ENCODE assay signal across 17 cellular contexts in the genomic region with DNA sequence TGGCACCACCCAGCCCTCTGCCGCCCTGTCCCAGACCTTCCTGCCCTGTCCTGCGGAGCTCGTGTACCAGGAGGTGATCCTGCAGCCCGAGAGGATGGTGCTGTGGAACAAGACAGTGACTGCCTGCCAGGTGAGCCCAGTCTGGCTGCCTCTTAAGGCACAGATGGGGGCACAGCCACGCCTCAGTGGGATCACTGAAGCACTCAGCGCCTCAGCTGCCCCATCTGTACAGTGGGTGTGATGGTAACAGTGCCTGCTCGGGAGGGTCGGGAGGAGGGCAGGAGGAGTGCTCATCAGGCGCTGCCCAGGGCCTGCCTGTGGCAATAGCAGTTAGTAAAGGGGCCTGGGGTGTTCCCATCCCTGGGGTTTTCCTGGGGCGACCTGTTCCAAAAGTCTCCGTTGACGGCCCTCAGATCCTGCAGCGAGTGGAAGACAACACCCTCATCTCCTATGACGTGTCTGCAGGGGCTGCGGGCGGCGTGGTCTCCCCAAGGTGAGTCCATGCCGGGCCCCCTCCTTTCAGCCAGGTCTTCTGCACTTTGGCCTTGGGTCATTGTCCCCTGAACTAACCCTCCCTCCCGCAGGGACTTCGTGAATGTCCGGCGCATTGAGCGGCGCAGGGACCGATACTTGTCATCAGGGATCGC. TPM values are rescaled to one million over a fixed set of nuclear protein-coding genes. Genes with fewer than 3 reads are reported as not detected.
DNase-seq lines count a peak whose midpoint lies in the region; ATAC-seq and TF ChIP-seq lines count a peak whose summit lies in the region.
"Had no signal": no experiment of that assay in that cellular context is flagged by ENCODE, and none has a peak within 500 bp of the region (broad histone marks: within the 10 kb centered on the region; RNA-seq: fewer than 3 reads in every experiment).

No MANE protein-coding gene starts in this region.

- no peak overlapping the region for H3K9ac ChIP-seq in neural progenitor cell

- H3K27ac Mint-ChIP-seq in GM23338 (peak overlapping the region; percentile 52; the same call in 1 of the 2 replicates), neural progenitor cell (no peak overlapping the region)
- H3K27ac Mint-ChIP-seq in naive thymus-derived CD8-positive, alpha-beta T cell = peak overlapping the region; percentile 74 to 96 (median 93)
- no peak overlapping the region for H3K27ac Mint-ChIP-seq in activated CD8-positive, alpha-beta memory T cell treated with anti-CD3 and anti-CD28 coated beads, Interleukin-2, amount 10 ng/mL, durations not matched to agents 7 days and 5 days

- H2AFZ ChIP-seq in GM23338 = no peak overlapping the region
- no peak overlapping the region for H2AFZ ChIP-seq in neural progenitor cell (replicated peaks)

- no peak overlapping the region for H3K27ac ChIP-seq in GM23338 (ENCODE audit: low read depth)
- peak overlapping the region; percentile 83 for H3K27ac ChIP-seq in cingulate gyrus (ENCODE audit: low read depth, low read length)
- peak overlapping the region; percentile 24 to 69 for H3K27ac ChIP-seq in testis
- H3K27ac ChIP-seq in neural progenitor cell = no peak overlapping the region

- H3K4me1 Mint-ChIP-seq in GM23338 = peaks cover 43% of the 10 kb centered on the region
- H3K4me1 Mint-ChIP-seq in naive thymus-derived CD8-positive, alpha-beta T cell = peaks cover 20 to 65% (median 54%) of the 10 kb centered on the region in 4 donors
- peaks cover 14% of the 10 kb centered on the region for H3K4me1 Mint-ChIP-seq in neural progenitor cell
- no peaks in the 10 kb centered on the region for H3K4me1 Mint-ChIP-seq in activated CD8-positive, alpha-beta memory T cell treated with anti-CD3 and anti-CD28 coated beads, Interleukin-2, amount 10 ng/mL, durations not matched to agents 7 days and 5 days

- no peak for TF ChIP-seq POLR2A in testis (IDR thresholded peaks at IDR 0.05)

- no peaks in the 10 kb centered on the region for H3K79me2 ChIP-seq in GM23338 (replicated peaks; ENCODE audit: insufficient read depth)
- no peaks in the 10 kb centered on the region for H3K79me2 ChIP-seq in neural progenitor cell (ENCODE audit: low read depth)

- no peak overlapping the region for H3K4me2 ChIP-seq in GM23338
- H3K4me2 ChIP-seq in neural progenitor cell = no peak overlapping the region

- WGBS in testis, 2 donors = 78 to 96% methylated on average over 12 to 26 of the region's 26 CpGs

- H3K27me3 Mint-ChIP-seq in GM23338 (ENCODE audit: insufficient read depth, low read depth, poor library complexity) (peaks cover 8% of the 10 kb centered on the region), neural progenitor cell (ENCODE audit: insufficient read depth, low read depth) (peaks cover 2% of the 10 kb centered on the region)
- H3K27me3 Mint-ChIP-seq in naive thymus-derived CD8-positive, alpha-beta T cell = no peaks in the 10 kb centered on the region
- H3K27me3 Mint-ChIP-seq in activated CD8-positive, alpha-beta memory T cell treated with anti-CD3 and anti-CD28 coated beads, Interleukin-2, amount 10 ng/mL, durations not matched to agents 7 days and 5 days = no peaks in the 10 kb centered on the region

- POLR2A ChIA-PET in naive thymus-derived CD8-positive, alpha-beta T cell (lab: Charles Lee) = interaction anchor here (1.0 to 1.9 kb wide), 8 partner anchors 8 to 403 kb away, joined by 3 to 10 read pairs (median 4); a partner anchor contains a TSS

- intact Hi-C loops in testis (cut with DNase I; ENCODE audit: low total_unique reads) = no loop called here

- H3K4me3 Mint-ChIP-seq in GM23338 (no peak overlapping the region), neural progenitor cell (no peak overlapping the region)
- H3K4me3 Mint-ChIP-seq in naive thymus-derived CD8-positive, alpha-beta T cell = peak overlapping the region in 7 of 10 donors; percentile 30 to 81 (median 75)
- H3K4me3 Mint-ChIP-seq in activated CD8-positive, alpha-beta memory T cell treated with anti-CD3 and anti-CD28 coated beads, Interleukin-2, amount 10 ng/mL, durations not matched to agents 7 days and 5 days = no peak overlapping the region
- H3K4me3 Mint-ChIP-seq: activated naive CD4-positive, alpha-beta T cell treated with anti-CD3 and anti-CD28 coated beads for 36 hours had no signal

- CTCF ChIA-PET in activated CD8-positive, alpha-beta memory T cell treated with anti-CD3 and anti-CD28 coated beads, Interleukin-2, amount 10 ng/mL, durations not matched to agents 7 days and 5 days (lab: Charles Lee) = interaction anchor here (0.6 to 1.0 kb wide), 3 partner anchors 8 to 106 kb away, joined by 3 to 5 read pairs (median 3); a partner anchor contains a TSS

- H3K4me3 ChIP-seq in GM23338 (no peak overlapping the region), testis (no peak overlapping the region), neural progenitor cell (no peak overlapping the region)

- no peaks in the 10 kb centered on the region for H3K9me3 ChIP-seq in testis
- H3K9me3 ChIP-seq in neural progenitor cell (ENCODE audit: low read depth) = no peaks in the 10 kb centered on the region
- H3K9me3 ChIP-seq: Caco-2 had no signal

- ATAC-seq in GM23338 = no peak
- ATAC-seq in naive thymus-derived CD8-positive, alpha-beta T cell = no peak
- ATAC-seq in activated CD8-positive, alpha-beta memory T cell treated with anti-CD3 and anti-CD28 coated beads, Interleukin-2, amount 10 ng/mL, durations not matched to agents 7 days and 5 days = no peak

- H3F3A ChIP-seq in GM23338 (replicated peaks; ENCODE audit: low read depth) = peaks cover 3% of the 10 kb centered on the region
- peaks cover 9% of the 10 kb centered on the region for H3F3A ChIP-seq in neural progenitor cell (ENCODE audit: low read depth)

- TF ChIP-seq CTCF in GM23338 (conservative IDR thresholded peaks at IDR 0.05; ENCODE audit: low read depth in 2 of 2) (no peak), testis (IDR thresholded peaks at IDR 0.05) (no peak), neural progenitor cell (IDR thresholded peaks at IDR 0.05) (no peak)

- H3K27me3 ChIP-seq in GM23338 (ENCODE audit: insufficient read depth) (peaks cover under 1% of the 10 kb centered on the region; the same call in 1 of the 2 replicates), testis (no peaks in the 10 kb centered on the region), neural progenitor cell (peaks cover 8% of the 10 kb centered on the region)

- H3K9me2 ChIP-seq in GM23338 (ENCODE audit: insufficient read depth) = no peaks in the 10 kb centered on the region

- no peaks in the 10 kb centered on the region; the same call in 2 of the 3 replicates for H3K9me3 Mint-ChIP-seq in GM23338
- no peaks in the 10 kb centered on the region for H3K9me3 Mint-ChIP-seq in naive thymus-derived CD8-positive, alpha-beta T cell
- H3K9me3 Mint-ChIP-seq in neural progenitor cell = no peaks in the 10 kb centered on the region
- H3K9me3 Mint-ChIP-seq in activated CD8-positive, alpha-beta memory T cell treated with anti-CD3 and anti-CD28 coated beads, Interleukin-2, amount 10 ng/mL, durations not matched to agents 7 days and 5 days (ENCODE audit: low read depth) = no peaks in the 10 kb centered on the region
- H3K9me3 Mint-ChIP-seq: activated naive CD4-positive, alpha-beta T cell treated with anti-CD3 and anti-CD28 coated beads for 36 hours had no signal

- H3K36me3 Mint-ChIP-seq in GM23338 (ENCODE audit: low read depth) (peaks cover 16% of the 10 kb centered on the region; the same call in 2 of the 3 replicates), neural progenitor cell (peaks cover 6% of the 10 kb centered on the region)
- peaks cover 0 to 31% (median 9%) of the 10 kb centered on the region in 3 donors for H3K36me3 Mint-ChIP-seq in naive thymus-derived CD8-positive, alpha-beta T cell
- H3K36me3 Mint-ChIP-seq in activated CD8-positive, alpha-beta memory T cell treated with anti-CD3 and anti-CD28 coated beads, Interleukin-2, amount 10 ng/mL, durations not matched to agents 7 days and 5 days = peaks cover 1% of the 10 kb centered on the region

- no peaks in the 10 kb centered on the region for H3K36me3 ChIP-seq in GM23338 (ENCODE audit: insufficient read depth)
- H3K36me3 ChIP-seq in testis (ENCODE audit: low read depth, missing control alignments) = no peaks in the 10 kb centered on the region
- H3K36me3 ChIP-seq in neural progenitor cell = no peaks in the 10 kb centered on the region

- DNase-seq in GM23338 (ENCODE audit: low spot score) (no peak), testis (no peak), AML-193 (lab: John Stamatoyannopoulos, UW) (no peak), neural progenitor cell (ENCODE audit: low spot score) (no peak), middle frontal gyrus (ENCODE audit: extremely low spot score, low spot score) (no peak)
- DNase-seq in naive thymus-derived CD8-positive, alpha-beta T cell = no peak
- no peak for DNase-seq in activated CD8-positive, alpha-beta memory T cell treated with anti-CD3 and anti-CD28 coated beads, Interleukin-2, amount 10 ng/mL, durations not matched to agents 7 days and 5 days
- DNase-seq: activated naive CD4-positive, alpha-beta T cell treated with anti-CD3 and anti-CD28 coated beads for 36 hours; Caco-2; NCI-H1436 treated with DMSO at 0.1 percent for 48 hours; NCI-H2227 treated with DMSO at 0.1 percent for 48 hours; stimulated activated CD4-positive, alpha-beta T cell treated with anti-CD3 and anti-CD28 coated beads, Interleukin-12 subunit alpha, Interleukin-12 subunit beta, amount 100 ng/mL, for 4 hours; SW 1271 had no signal

- H4K20me1 ChIP-seq in GM23338 (replicated peaks; ENCODE audit: insufficient read depth) = no peaks in the 10 kb centered on the region
- peaks cover 35% of the 10 kb centered on the region for H4K20me1 ChIP-seq in neural progenitor cell (ENCODE audit: low read depth)

- H3K4me1 ChIP-seq in GM23338 (ENCODE audit: insufficient read depth) (peaks cover 24% of the 10 kb centered on the region), testis (peaks cover 4% of the 10 kb centered on the region), neural progenitor cell (peaks cover 13% of the 10 kb centered on the region)
- H3K4me1 ChIP-seq: Caco-2 had no signal

RNA-seq across cellular contexts. Expression of a gene that starts 4.6 kb away (rescaled TPM):
- 0.74 and 2.1 TPM in 2 replicates for total RNA-seq in GM23338 (2014; rRNA removed; shearing (Covaris generic))
- 0.61 and 0.80 TPM in 2 replicates for polyA plus RNA-seq in GM23338 (2016; fragmentation: Nextera tagmentation; extraction: Ambion mirVana)
- 10 to 100 TPM in 1 of 2 experiments, 1 to 10 TPM in 1; 8.5 to 10.3 TPM for total RNA-seq in naive thymus-derived CD8-positive, alpha-beta T cell
- under 1 TPM in 1 of 3 donors, not detected in 2; 0.11 TPM for polyA plus RNA-seq in naive thymus-derived CD8-positive, alpha-beta T cell
- 1 to 10 TPM; 3.0 to 6.0 TPM for total RNA-seq in testis
- polyA plus RNA-seq in testis (ENCODE audit: insufficient read depth, low read depth, low replicate concordance) = 49.8 TPM
- 0.19 and 1.3 TPM in 2 replicates for total RNA-seq in neural progenitor cell (ENCODE audit: low replicate concordance)
- 1 to 10 TPM; 1.1 to 1.3 TPM for total RNA-seq in activated CD8-positive, alpha-beta memory T cell treated with anti-CD3 and anti-CD28 coated beads, Interleukin-2, amount 10 ng/mL, durations not matched to agents 7 days and 5 days
- total RNA-seq: fibroblast of villous mesenchyme had no signal

RNA-seq across cellular contexts. Expression of a gene that starts 7.7 kb away (rescaled TPM):
- total RNA-seq in GM23338 (2014; rRNA removed; shearing (Covaris generic)) = 1.9 and 2.3 TPM in 2 replicates
- 2.5 and 4.4 TPM in 2 replicates for polyA plus RNA-seq in GM23338 (2016; fragmentation: Nextera tagmentation; extraction: Ambion mirVana)
- total RNA-seq in naive thymus-derived CD8-positive, alpha-beta T cell = 1 to 10 TPM in 1 of 2 experiments, under 1 TPM in 1; 0.91 to 1.2 TPM
- polyA plus RNA-seq in naive thymus-derived CD8-positive, alpha-beta T cell = under 1 TPM in 2 of 3 donors, not detected in 1; 0.43 to 0.64 TPM
- 1 to 10 TPM; 2.6 to 2.7 TPM for total RNA-seq in testis
- polyA plus RNA-seq in testis (ENCODE audit: insufficient read depth, low read depth, low replicate concordance) = 2.9 TPM
- total RNA-seq in neural progenitor cell (ENCODE audit: low replicate concordance) = 0.28 TPM in 1 of 2 replicates, not detected in the other
- total RNA-seq in activated CD8-positive, alpha-beta memory T cell treated with anti-CD3 and anti-CD28 coated beads, Interleukin-2, amount 10 ng/mL, durations not matched to agents 7 days and 5 days = not detected
- total RNA-seq: activated naive CD4-positive, alpha-beta T cell treated with anti-CD3 and anti-CD28 coated beads for 36 hours; Caco-2; fibroblast of villous mesenchyme; H4; RPMI7951 had no signal

RNA-seq across cellular contexts. Expression of a gene that starts 23.6 kb away (rescaled TPM):
- 39.7 and 53.3 TPM in 2 replicates for total RNA-seq in GM23338 (2014; rRNA removed; shearing (Covaris generic))
- polyA plus RNA-seq in GM23338 (2016; fragmentation: Nextera tagmentation; extraction: Ambion mirVana) = 26.4 and 31.5 TPM in 2 replicates
- 100 to 1,000 TPM; 154 to 167 TPM for total RNA-seq in naive thymus-derived CD8-positive, alpha-beta T cell
- polyA plus RNA-seq in naive thymus-derived CD8-positive, alpha-beta T cell = 10 to 100 TPM; 37.4 to 51.6 (median 43.0) TPM
- 100 to 1,000 TPM; 265 to 352 TPM for total RNA-seq in testis
- polyA plus RNA-seq in testis (ENCODE audit: insufficient read depth, low read depth, low replicate concordance) = 102 TPM
- total RNA-seq in neural progenitor cell (ENCODE audit: low replicate concordance) = 21.5 and 54.9 TPM in 2 replicates
- 10 to 100 TPM; 70.5 to 75.7 TPM for total RNA-seq in activated CD8-positive, alpha-beta memory T cell treated with anti-CD3 and anti-CD28 coated beads, Interleukin-2, amount 10 ng/mL, durations not matched to agents 7 days and 5 days

RNA-seq across cellular contexts. Expression of a gene that starts 27.3 kb away (rescaled TPM):
- total RNA-seq in GM23338 (2014; rRNA removed; shearing (Covaris generic)) = 10.7 and 12.8 TPM in 2 replicates
- polyA plus RNA-seq in GM23338 (2016; fragmentation: Nextera tagmentation; extraction: Ambion mirVana) (7.0 and 8.2 TPM in 2 replicates), testis (ENCODE audit: insufficient read depth, low read depth, low replicate concordance) (21.1 TPM)
- total RNA-seq in naive thymus-derived CD8-positive, alpha-beta T cell = 10 to 100 TPM; 30.1 to 33.5 TPM
- polyA plus RNA-seq in naive thymus-derived CD8-positive, alpha-beta T cell = 10 to 100 TPM; 14.2 to 17.7 (median 15.5) TPM
- total RNA-seq in testis (10 to 100 TPM; 28.6 to 37.4 TPM), neural progenitor cell (ENCODE audit: low replicate concordance) (6.6 and 26.1 TPM in 2 replicates)
- total RNA-seq in activated CD8-positive, alpha-beta memory T cell treated with anti-CD3 and anti-CD28 coated beads, Interleukin-2, amount 10 ng/mL, durations not matched to agents 7 days and 5 days = 10 to 100 TPM; 10.5 to 13.8 TPM

RNA-seq across cellular contexts. Expression of a gene that starts 33.8 kb away (rescaled TPM):
- 1.5 and 3.4 TPM in 2 replicates for total RNA-seq in GM23338 (2014; rRNA removed; shearing (Covaris generic))
- polyA plus RNA-seq in GM23338 (2016; fragmentation: Nextera tagmentation; extraction: Ambion mirVana) (3.7 and 5.4 TPM in 2 replicates), testis (ENCODE audit: insufficient read depth, low read depth, low replicate concordance) (63.1 TPM)
- not detected for total RNA-seq in naive thymus-derived CD8-positive, alpha-beta T cell
- polyA plus RNA-seq in naive thymus-derived CD8-positive, alpha-beta T cell = not detected
- total RNA-seq in testis (10 to 100 TPM; 22.4 to 24.3 TPM), neural progenitor cell (ENCODE audit: low replicate concordance) (0.90 TPM in 1 of 2 replicates, not detected in the other)
- not detected for total RNA-seq in activated CD8-positive, alpha-beta memory T cell treated with anti-CD3 and anti-CD28 coated beads, Interleukin-2, amount 10 ng/mL, durations not matched to agents 7 days and 5 days
- total RNA-seq: Caco-2, fibroblast of villous mesenchyme, H4 had no signal

Comparison
In these comparisons a context has a peak if more than half of its experiments do, and no peak if none do; other contexts are left out.
1. H3K27ac ChIP-seq: peak in cingulate gyrus (single experiment) and testis (2 of 2); none in GM23338 (single experiment) and neural progenitor cell (single experiment).
2. H3K27ac Mint-ChIP-seq: peak in GM23338 (single experiment) and naive thymus-derived CD8-positive, alpha-beta T cell (10 of 10); none in neural progenitor cell (single experiment) and activated CD8-positive, alpha-beta memory T cell treated with anti-CD3 and anti-CD28 coated beads, Interleukin-2, amount 10 ng/mL, durations not matched to agents 7 days and 5 days (single experiment).
3. H3K4me3 Mint-ChIP-seq: peak in naive thymus-derived CD8-positive, alpha-beta T cell (7 of 10); none in GM23338 (single experiment), neural progenitor cell (single experiment) and activated CD8-positive, alpha-beta memory T cell treated with anti-CD3 and anti-CD28 coated beads, Interleukin-2, amount 10 ng/mL, durations not matched to agents 7 days and 5 days (single experiment).